25 cellular contexts compared by ENCODE assay signal in genomic region chr5:38344891-38345290, GRCh38.
"Had no signal": no experiment of that assay in that cellular context is flagged by ENCODE, and none has a peak within 500 bp of the region (broad histone marks: within the 10 kb centered on the region; RNA-seq: fewer than 3 reads in every experiment).

No MANE protein-coding gene starts in this region.

- ATAC-seq: effector memory CD8-positive, alpha-beta T cell; esophagus mucosa; foreskin keratinocyte; gastrocnemius medialis; gastroesophageal sphincter; heart left ventricle; heart right ventricle had no signal

- H3K27ac ChIP-seq: colonic mucosa, coronary artery, dorsolateral prefrontal cortex, epithelial cell of prostate, esophagus muscularis mucosa, esophagus squamous epithelium, foreskin keratinocyte, gastrocnemius medialis, gastroesophageal sphincter, heart left ventricle, heart right ventricle had no signal

- H3K4me3 ChIP-seq: colonic mucosa, coronary artery, dorsolateral prefrontal cortex, esophagus muscularis mucosa, esophagus squamous epithelium, gastrocnemius medialis, gastroesophageal sphincter, heart left ventricle, heart right ventricle had no signal

- H3K9me3 Mint-ChIP-seq: dendritic cell treated with granulocyte-macrophage colony-stimulating factor and Interleukin-4, amounts not matched to agents 40 ng/mL and 50 ng/mL, for 4 days had no signal

- H3K4me3 Mint-ChIP-seq: dendritic cell treated with granulocyte-macrophage colony-stimulating factor and Interleukin-4, amounts not matched to agents 40 ng/mL and 50 ng/mL, for 4 days; effector memory CD8-positive, alpha-beta T cell; endodermal cell had no signal

- DNase-seq: colonic mucosa; cortex of kidney; dermis blood vessel endothelial cell; dorsolateral prefrontal cortex; effector CD4-positive, alpha-beta T cell; effector CD8-positive, alpha-beta T cell; effector memory CD4-positive, alpha-beta T cell; effector memory CD8-positive, alpha-beta T cell; erythroblast; esophagus squamous epithelium; foreskin fibroblast; foreskin keratinocyte; foreskin melanocyte; gastrocnemius medialis; glutamatergic neuron; head of caudate nucleus; heart left ventricle; heart right ventricle had no signal

- H3K36me3 ChIP-seq: colonic mucosa, esophagus muscularis mucosa, esophagus squamous epithelium, gastrocnemius medialis, gastroesophageal sphincter, heart left ventricle, heart right ventricle had no signal

- H3K27ac Mint-ChIP-seq: dendritic cell treated with granulocyte-macrophage colony-stimulating factor and Interleukin-4, amounts not matched to agents 40 ng/mL and 50 ng/mL, for 4 days; effector memory CD8-positive, alpha-beta T cell; endodermal cell had no signal

- H3K27me3 ChIP-seq: colonic mucosa, esophagus squamous epithelium, foreskin keratinocyte, gastrocnemius medialis had no signal

- H3K4me1 ChIP-seq: colonic mucosa, esophagus squamous epithelium, gastrocnemius medialis, gastroesophageal sphincter, heart left ventricle, heart right ventricle had no signal

- H3K27me3 Mint-ChIP-seq: dendritic cell treated with granulocyte-macrophage colony-stimulating factor and Interleukin-4, amounts not matched to agents 40 ng/mL and 50 ng/mL, for 4 days had no signal
